Comparison of ENCODE assay signal across 18 cellular contexts in genomic region chr17:48330386-48330785, GRCh38.
A peak's percentile ranks its signal among the peaks of the same experiment; 100 is the strongest.
DNase-seq lines count a peak whose midpoint lies in the region; ATAC-seq, FAIRE-seq and TF ChIP-seq lines count a peak whose summit lies in the region.
"Had no signal": no experiment of that assay in that cellular context is flagged by ENCODE, and none has a peak within 500 bp of the region (broad histone marks: within the 10 kb centered on the region; RNA-seq: fewer than 3 reads in every experiment).

No MANE protein-coding gene starts in this region.

- H3K79me2 ChIP-seq in PC-3 (ENCODE audit: low read length) = no peaks in the 10 kb centered on the region

- FAIRE-seq in A549 (lab: Jason Lieb, UNC) (no peak), kidney (lab: Jason Lieb, UNC) (no peak)
- FAIRE-seq: GM19239 had no signal

- no peaks in the 10 kb centered on the region for H3K36me3 ChIP-seq in HEK293 (ENCODE audit: control insufficient read depth in 2 of 2, insufficient read depth in 1 of 2, low read length in 2 of 2)
- H3K36me3 ChIP-seq in PC-3 (ENCODE audit: low read depth, low read length) = no peaks in the 10 kb centered on the region
- H3K36me3 ChIP-seq in kidney (ENCODE audit: control insufficient read depth in 1 of 2, insufficient read depth in 2 of 2, low read length in 2 of 2) = no peaks in the 10 kb centered on the region

- DNase-seq in A549 (ENCODE audit: low read depth in 1 of 2, low spot score in 1 of 2) = peak in 1 of 2 experiments; percentile 21
- DNase-seq in PC-3 = peak; percentile 62
- DNase-seq in mesothelial cell of epicardium (ENCODE audit: low spot score in 2 of 2, unreplicated experiment in 2 of 2) = no peak
- no peak for DNase-seq in kidney
- DNase-seq in activated T-helper 2 cell treated with anti-CD3 and anti-CD28 coated beads, Interferon-gamma antibody, Interleukin-2, Interleukin-4, amounts not matched to agents 10 μg/mL and 5 μg/mL and 100 μg/mL, durations not matched to agents 14 hours and 24 hours and 36 hours (ENCODE audit: low spot score) = no peak
- DNase-seq in midbrain (lab: John Stamatoyannopoulos, UW) = no peak
- no peak for DNase-seq in pons (ENCODE audit: low spot score)
- DNase-seq: AML-193, DMS153, EL, H7, NCI-H187 treated with DMSO at 0.1 percent for 48 hours, NCI-H446 treated with DMSO at 0.1 percent for 48 hours, NCI-H748 treated with DMSO at 0.1 percent for 48 hours, SIG-M5 had no signal

- H3K4me3 Mint-ChIP-seq in mesothelial cell of epicardium = no peak overlapping the region
- H3K4me3 Mint-ChIP-seq in activated T-helper 2 cell treated with anti-CD3 and anti-CD28 coated beads, Interferon-gamma antibody, Interleukin-2, Interleukin-4, amounts not matched to agents 10 μg/mL and 5 μg/mL and 100 μg/mL, durations not matched to agents 14 hours and 24 hours and 36 hours (ENCODE audit: low read depth) = no peak overlapping the region

- H3K9me2 ChIP-seq in PC-3 (replicated peaks; ENCODE audit: low read length) = no peaks in the 10 kb centered on the region

- peak overlapping the region; percentile 54 for H3K27ac Mint-ChIP-seq in mesothelial cell of epicardium
- no peak overlapping the region for H3K27ac Mint-ChIP-seq in activated T-helper 2 cell treated with anti-CD3 and anti-CD28 coated beads, Interferon-gamma antibody, Interleukin-2, Interleukin-4, amounts not matched to agents 10 μg/mL and 5 μg/mL and 100 μg/mL, durations not matched to agents 14 hours and 24 hours and 36 hours
- H3K27ac Mint-ChIP-seq: CD14-positive monocyte had no signal

- POLR2A ChIA-PET in A549 (lab: Yijun Ruan, JAX) = no interaction called here
- POLR2A ChIA-PET in HEK293 (lab: Yijun Ruan, JAX) = no interaction called here
- POLR2A ChIA-PET in PC-3 (lab: Charles Lee; ENCODE audit: unreplicated experiment) = interaction anchor here (0.6 to 0.7 kb wide), 3 partner anchors 59 to 590 kb away, joined by 5 to 6 read pairs (median 6); no protein-coding TSS in a partner anchor

- no peak for TF ChIP-seq RAD21 in A549 (conservative IDR thresholded peaks at IDR 0.05 in 1 of 2, IDR thresholded peaks at IDR 0.05 in 1 of 2)

- peak overlapping the region; percentile 52 for H2AFZ ChIP-seq in PC-3 (ENCODE audit: low read length)

- intact Hi-C loops in PC-3 (cut with micrococcal nuclease) (loop anchor here (1.0 to 10.0 kb wide), 2 partner anchors 149 to 306 kb away; no protein-coding TSS in a partner anchor), kidney (cut with DNase I) (loop anchor here (10.0 kb wide), 1 partner anchor 264 kb away; the partner anchor contains the start of genes HOXB3 and HOXB5)
- intact Hi-C loops in activated T-helper 2 cell treated with anti-CD3 and anti-CD28 coated beads, Interferon-gamma antibody, Interleukin-2, Interleukin-4, amounts not matched to agents 10 μg/mL and 5 μg/mL and 100 μg/mL, durations not matched to agents 14 hours and 24 hours and 36 hours (cut with micrococcal nuclease) = no loop called here

- no peaks in the 10 kb centered on the region; the same call in 1 of the 2 replicates for H3K27me3 ChIP-seq in PC-3 (ENCODE audit: low read length)

- H3F3A ChIP-seq in PC-3 (ENCODE audit: low read length, unreplicated experiment) = no peaks in the 10 kb centered on the region

- ATAC-seq in A549 = peak in 1 of 2 experiments; percentile 49; a peak in 1 of 6 replicates
- peak; percentile 79 for ATAC-seq in PC-3

- H3K4me2 ChIP-seq in A549 = peak overlapping the region; percentile 19; the same call in 2 of the 3 replicates
- peak overlapping the region; percentile 51 for H3K4me2 ChIP-seq in PC-3 (ENCODE audit: low read length)

- BruUV-seq in PC-3 (replicated peaks; lab: Mats Ljungman, UMichigan) = no TSS peak

- no peak for TF ChIP-seq POLR2A in A549 (IDR thresholded peaks at IDR 0.05; ENCODE audit: low read length)

- H3K27ac ChIP-seq in A549 = no peak overlapping the region
- no peak overlapping the region; the same call in 1 of the 2 replicates for H3K27ac ChIP-seq in HEK293 (ENCODE audit: extremely low read depth, low read depth, low read length)
- no peak overlapping the region for H3K27ac ChIP-seq in PC-3 (ENCODE audit: low read length)
- H3K27ac ChIP-seq in kidney (ENCODE audit: low read depth in 2 of 2, low read length in 2 of 2) = no peak overlapping the region

- no peak for TF ChIP-seq EP300 in A549 (IDR thresholded peaks at IDR 0.05)

- peaks cover 53% of the 10 kb centered on the region for H3K4me1 Mint-ChIP-seq in mesothelial cell of epicardium
- peaks cover 23% of the 10 kb centered on the region for H3K4me1 Mint-ChIP-seq in activated T-helper 2 cell treated with anti-CD3 and anti-CD28 coated beads, Interferon-gamma antibody, Interleukin-2, Interleukin-4, amounts not matched to agents 10 μg/mL and 5 μg/mL and 100 μg/mL, durations not matched to agents 14 hours and 24 hours and 36 hours (ENCODE audit: low read depth)
- H3K4me1 Mint-ChIP-seq: CD14-positive monocyte had no signal

- H3K9me3 ChIP-seq in A549 (no peaks in the 10 kb centered on the region), HEK293 (ENCODE audit: control insufficient read depth, insufficient read depth, low read depth, low read length) (no peaks in the 10 kb centered on the region), PC-3 (ENCODE audit: low read length) (no peaks in the 10 kb centered on the region), kidney (ENCODE audit: control insufficient read depth in 1 of 2, low read length in 2 of 2) (no peaks in the 10 kb centered on the region)

- H3K9ac ChIP-seq in PC-3 (ENCODE audit: low read length) = no peak overlapping the region
- H3K9ac ChIP-seq in kidney (ENCODE audit: low read length in 2 of 2) = no peak overlapping the region

- H3K4me1 ChIP-seq in A549 = peaks cover 24% of the 10 kb centered on the region
- peaks cover 22% of the 10 kb centered on the region; the same call in 1 of the 2 replicates for H3K4me1 ChIP-seq in HEK293 (ENCODE audit: control insufficient read depth, insufficient read depth, low read length)
- H3K4me1 ChIP-seq in PC-3 (ENCODE audit: insufficient read depth, low read length) = peaks cover 21% of the 10 kb centered on the region
- no peaks in the 10 kb centered on the region for H3K4me1 ChIP-seq in kidney (ENCODE audit: control insufficient read depth in 1 of 2, insufficient read depth in 1 of 2, low read depth in 1 of 2, low read length in 2 of 2)

- 27% methylated on average over 3 of the region's 3 CpGs for WGBS in A549 (ENCODE audit: missing lambda C conversion rate)

- H3K36me3 Mint-ChIP-seq in mesothelial cell of epicardium = no peaks in the 10 kb centered on the region
- peaks cover 22% of the 10 kb centered on the region for H3K36me3 Mint-ChIP-seq in activated T-helper 2 cell treated with anti-CD3 and anti-CD28 coated beads, Interferon-gamma antibody, Interleukin-2, Interleukin-4, amounts not matched to agents 10 μg/mL and 5 μg/mL and 100 μg/mL, durations not matched to agents 14 hours and 24 hours and 36 hours (ENCODE audit: low read depth)
- H3K36me3 Mint-ChIP-seq: CD14-positive monocyte had no signal

- TF ChIP-seq CTCF in A549 (IDR thresholded peaks at IDR 0.05) (no peak), HEK293 (tag by site-specific recombination; IDR thresholded peaks at IDR 0.05) (no peak), PC-3 (conservative IDR thresholded peaks at IDR 0.05; ENCODE audit: low read depth, low read length) (no peak), mesothelial cell of epicardium (IDR thresholded peaks at IDR 0.05; ENCODE audit: unreplicated experiment) (no peak), kidney (IDR thresholded peaks at IDR 0.05; ENCODE audit: borderline replicate concordance, extremely low read depth, insufficient read depth) (no peak)

- CTCF ChIA-PET in A549 (lab: Yijun Ruan, JAX) = interaction anchor here (0.6 to 2.0 kb wide), 8 partner anchors 12 to 288 kb away, joined by 3 to 8 read pairs (median 4); no protein-coding TSS in a partner anchor
- CTCF ChIA-PET in HEK293 (lab: Yijun Ruan, JAX) = interaction anchor here (0.6 to 7.6 kb wide), 11 partner anchors 12 to 352 kb away, joined by 3 to 60 read pairs (median 5); partner anchors contain the start of gene HOXB5
- CTCF ChIA-PET in PC-3 (lab: Charles Lee) = interaction anchor here (0.6 to 0.7 kb wide), 4 partner anchors 22 to 264 kb away, joined by 3 to 4 read pairs (median 3); no protein-coding TSS in a partner anchor

- H3K27me3 Mint-ChIP-seq in mesothelial cell of epicardium (ENCODE audit: low read depth) = no peaks in the 10 kb centered on the region
- no peaks in the 10 kb centered on the region for H3K27me3 Mint-ChIP-seq in activated T-helper 2 cell treated with anti-CD3 and anti-CD28 coated beads, Interferon-gamma antibody, Interleukin-2, Interleukin-4, amounts not matched to agents 10 μg/mL and 5 μg/mL and 100 μg/mL, durations not matched to agents 14 hours and 24 hours and 36 hours (ENCODE audit: low read depth)

- no peaks in the 10 kb centered on the region for H4K20me1 ChIP-seq in PC-3 (ENCODE audit: low read length)

- H3K4me3 ChIP-seq in A549 (no peak overlapping the region), HEK293 (ENCODE audit: low read depth, low read length) (no peak overlapping the region), PC-3 (ENCODE audit: low read length) (no peak overlapping the region), kidney (ENCODE audit: low read length in 2 of 2) (no peak overlapping the region)

- H3K9me3 Mint-ChIP-seq in mesothelial cell of epicardium = no peaks in the 10 kb centered on the region
- H3K9me3 Mint-ChIP-seq in activated T-helper 2 cell treated with anti-CD3 and anti-CD28 coated beads, Interferon-gamma antibody, Interleukin-2, Interleukin-4, amounts not matched to agents 10 μg/mL and 5 μg/mL and 100 μg/mL, durations not matched to agents 14 hours and 24 hours and 36 hours = no peaks in the 10 kb centered on the region

TF ChIP-seq in A549, 52 proteins besides CTCF, POLR2A, EP300 and RAD21 (continues in another document):
- TF ChIP-seq RCOR1 (IDR thresholded peaks at IDR 0.05; ENCODE audit: low read depth, low read length) (no peak), TFCP2L1 (CRISPR knock-in tag; IDR thresholded peaks at IDR 0.05) (no peak), USF2 (IDR thresholded peaks at IDR 0.05) (no peak)

TF ChIP-seq in HEK293, 187 proteins besides CTCF, POLR2A, EP300 and RAD21 (continues in another document):
- no peak for TF ChIP-seq ZBTB6 (tag by site-specific recombination; IDR thresholded peaks at IDR 0.05)
- no peak for TF ChIP-seq ZNF155 (tag by site-specific recombination; IDR thresholded peaks at IDR 0.05)
- peak; percentile 61 for TF ChIP-seq ZNF335 (tag by site-specific recombination; conservative IDR thresholded peaks at IDR 0.05)
- no peak for TF ChIP-seq ZNF530 (tag by site-specific recombination; IDR thresholded peaks at IDR 0.05; ENCODE audit: low read depth)
- no peak for TF ChIP-seq ZNF830 (tag by site-specific recombination; IDR thresholded peaks at IDR 0.05; ENCODE audit: low read depth)
